In genomic region chr20:49207071-49207470, GRCh38 we compare ENCODE assay signal across 12 cellular contexts. TPM values are rescaled to one million over a fixed set of nuclear protein-coding genes. Genes with fewer than 3 reads are reported as not detected.
DNase-seq lines count a peak whose midpoint lies in the region; ATAC-seq and TF ChIP-seq lines count a peak whose summit lies in the region.
"Had no signal": no experiment of that assay in that cellular context is flagged by ENCODE, and none has a peak within 500 bp of the region (broad histone marks: within the 10 kb centered on the region; RNA-seq: fewer than 3 reads in every experiment).

No MANE protein-coding gene starts in this region.

- ATAC-seq in SK-N-SH treated with all-trans-retinoic acid at 6 μM for 48 hours, result peak; percentile 49; the same call in 2 of the 3 replicates
- no peak for ATAC-seq in HG03280 (IDR thresholded peaks at IDR 0.05; ENCODE audit: unreplicated experiment)
- ATAC-seq: effector memory CD8-positive, alpha-beta T cell had no signal

- H3K27me3 ChIP-seq in liver (ENCODE audit: control insufficient read depth in 4 of 4, insufficient read depth in 4 of 4, low read length in 3 of 4), result no peaks in the 10 kb centered on the region
- H3K27me3 ChIP-seq: vagina had no signal

- WGBS in liver, result 93% methylated on average over 6 of the region's 6 CpGs

- no peak overlapping the region for H3K27ac ChIP-seq in liver (ENCODE audit: low read depth in 1 of 2, low read length in 2 of 2)
- H3K27ac ChIP-seq: vagina had no signal

- DNase-seq in NCI-H524 (lab: John Stamatoyannopoulos, UW) (peak; percentile 19 to 45), NCI-H524 treated with DMSO at 0.1 percent for 48 hours (lab: John Stamatoyannopoulos, UW) (no peak), HFFc6 (no peak), NCI-H1092 (lab: John Stamatoyannopoulos, UW) (no peak), HK-2 (ENCODE audit: unreplicated experiment) (no peak)
- DNase-seq: activated CD4-positive, alpha-beta T cell treated with anti-CD3 and anti-CD28 coated beads, Interleukin-2, amount 10 ng/mL, durations not matched to agents 24 days and 14 days; effector memory CD8-positive, alpha-beta T cell; NCI-H187 had no signal

- peaks cover 0 to 3% (median 0%) of the 10 kb centered on the region in 4 donors for H3K4me1 ChIP-seq in liver (ENCODE audit: control insufficient read depth in 4 of 4, insufficient read depth in 4 of 4, low read length in 3 of 4)
- H3K4me1 ChIP-seq: vagina had no signal

- H3K9me3 Mint-ChIP-seq in HFFc6, result peaks cover 13% of the 10 kb centered on the region

- no peaks in the 10 kb centered on the region; the same call in 1 of the 2 replicates for H3K27me3 Mint-ChIP-seq in HFFc6 (ENCODE audit: insufficient read depth)
- H3K27me3 Mint-ChIP-seq: activated CD4-positive, alpha-beta T cell treated with anti-CD3 and anti-CD28 coated beads, Interleukin-2, amount 10 ng/mL, durations not matched to agents 24 days and 14 days; effector memory CD8-positive, alpha-beta T cell had no signal

- H3K9ac ChIP-seq in liver (ENCODE audit: low read depth in 1 of 2, low read length in 2 of 2), result no peak overlapping the region

- H3K9me3 ChIP-seq in liver (ENCODE audit: control insufficient read depth in 4 of 4, low read length in 3 of 4), result peaks cover 0 to 3% (median 1%) of the 10 kb centered on the region in 4 donors
- H3K9me3 ChIP-seq: vagina had no signal

- no peak overlapping the region for H3K27ac Mint-ChIP-seq in HFFc6
- H3K27ac Mint-ChIP-seq: activated CD4-positive, alpha-beta T cell treated with anti-CD3 and anti-CD28 coated beads, Interleukin-2, amount 10 ng/mL, durations not matched to agents 24 days and 14 days; effector memory CD8-positive, alpha-beta T cell had no signal

- TF ChIP-seq RAD21 in liver (IDR thresholded peaks at IDR 0.05), result peak; percentile 7 to 40

- peaks cover 14% of the 10 kb centered on the region for H3K36me3 Mint-ChIP-seq in HFFc6 (ENCODE audit: low read depth)

- no peaks in the 10 kb centered on the region for H3K36me3 ChIP-seq in liver (ENCODE audit: control insufficient read depth in 4 of 4, insufficient read depth in 3 of 4, low read depth in 1 of 4, low read length in 3 of 4)
- H3K36me3 ChIP-seq: vagina had no signal

- no peaks in the 10 kb centered on the region for H3K4me1 Mint-ChIP-seq in HFFc6 (ENCODE audit: low read depth)
- H3K4me1 Mint-ChIP-seq: activated CD4-positive, alpha-beta T cell treated with anti-CD3 and anti-CD28 coated beads, Interleukin-2, amount 10 ng/mL, durations not matched to agents 24 days and 14 days had no signal

- H3K4me3 ChIP-seq in liver (ENCODE audit: low read depth in 1 of 3, low read length in 3 of 3), result no peak overlapping the region
- H3K4me3 ChIP-seq: vagina had no signal

- no peak overlapping the region for H3K4me3 Mint-ChIP-seq in HFFc6
- H3K4me3 Mint-ChIP-seq: activated CD4-positive, alpha-beta T cell treated with anti-CD3 and anti-CD28 coated beads, Interleukin-2, amount 10 ng/mL, durations not matched to agents 24 days and 14 days; effector memory CD8-positive, alpha-beta T cell had no signal

- TF ChIP-seq CTCF in HFFc6 (IDR thresholded peaks at IDR 0.05), result peak; percentile 17; the same call in 1 of the 2 replicates
- no peak for TF ChIP-seq CTCF in liver (IDR thresholded peaks at IDR 0.05; ENCODE audit: low read depth, low read length, missing input control)

TF ChIP-seq in SK-N-SH treated with all-trans-retinoic acid at 6 μM for 48 hours, 23 proteins besides CTCF, POLR2A, EP300 and RAD21 (continues in another document):
- no peak for TF ChIP-seq ZNF8 (CRISPR knock-in tag; IDR thresholded peaks at IDR 0.05)
- no peak for TF ChIP-seq ZFP30 (CRISPR knock-in tag; IDR thresholded peaks at IDR 0.05)
- TF ChIP-seq TOX (CRISPR knock-in tag; IDR thresholded peaks at IDR 0.05; ENCODE audit: borderline replicate concordance), result no peak
- no peak for TF ChIP-seq ARNTL (CRISPR knock-in tag; IDR thresholded peaks at IDR 0.05; ENCODE audit: borderline replicate concordance, low read depth)
- TF ChIP-seq PATZ1 (CRISPR knock-in tag; IDR thresholded peaks at IDR 0.05; ENCODE audit: borderline replicate concordance), result no peak
- no peak for TF ChIP-seq ZNF70 (CRISPR knock-in tag; IDR thresholded peaks at IDR 0.05)
- TF ChIP-seq CREB5 (CRISPR knock-in tag; IDR thresholded peaks at IDR 0.05; ENCODE audit: low read depth), result no peak
- TF ChIP-seq ESRRG (CRISPR knock-in tag; IDR thresholded peaks at IDR 0.05), result no peak
- no peak for TF ChIP-seq ISL1 (CRISPR knock-in tag; IDR thresholded peaks at IDR 0.05)
- TF ChIP-seq PPARA (CRISPR knock-in tag; IDR thresholded peaks at IDR 0.05; ENCODE audit: borderline replicate concordance), result no peak
- TF ChIP-seq TCF4 (CRISPR knock-in tag; IDR thresholded peaks at IDR 0.05; ENCODE audit: borderline replicate concordance), result no peak
- TF ChIP-seq OSR1 (CRISPR knock-in tag; IDR thresholded peaks at IDR 0.05), result no peak

TF ChIP-seq in liver, 16 proteins besides CTCF, POLR2A, EP300 and RAD21:
- TF ChIP-seq REST (IDR thresholded peaks at IDR 0.05), result no peak
- TF ChIP-seq YY1 (IDR thresholded peaks at IDR 0.05), result no peak
- TF ChIP-seq FOXA2 (IDR thresholded peaks at IDR 0.05), result no peak
- no peak for TF ChIP-seq MAX (IDR thresholded peaks at IDR 0.05)
- no peak for TF ChIP-seq GABPA (IDR thresholded peaks at IDR 0.05 in 1 of 2, conservative IDR thresholded peaks at IDR 0.05 in 1 of 2)
TF ChIP-seq in liver: peak in this region for 0.

RNA-seq across cellular contexts. Expression of gene DDX27, which starts 12.1 kb away (rescaled TPM):
- 10 to 100 TPM; 26.8 to 32.2 (median 30.5) TPM for total RNA-seq in HFFc6 (2021; fragmentation: NEBNext Ultra II Directional; extraction: Animal tissue kit (Norgen Biotek cat#: 25700))
- 10 to 100 TPM; 13.8 to 16.0 TPM for total RNA-seq in liver
- 10 to 100 TPM in 1 of 2 donors, 1 to 10 TPM in 1; 8.8 to 12.1 TPM for polyA plus RNA-seq in liver

RNA-seq across cellular contexts. Expression of gene STAU1, which starts 18.9 kb away (rescaled TPM):
- total RNA-seq in HFFc6 (2021; fragmentation: NEBNext Ultra II Directional; extraction: Animal tissue kit (Norgen Biotek cat#: 25700)), result 10 to 100 TPM; 85.6 to 95.4 (median 87.9) TPM
- 10 to 100 TPM; 59.4 to 89.2 TPM for total RNA-seq in liver
- polyA plus RNA-seq in liver, result 10 to 100 TPM; 53.5 to 71.0 TPM

Comparison
In these comparisons a context has a peak if more than half of its experiments do, and no peak if none do; other contexts are left out.
1. DNase-seq: peak in NCI-H524 (2 of 2); none in NCI-H524 treated with DMSO at 0.1 percent for 48 hours (single experiment), HFFc6 (single experiment), NCI-H1092 (single experiment) and HK-2 (single experiment).